In genomic region chr4:8702516-8703400, GRCh38 we compare ENCODE assay signal across 1 cellular context.
TF ChIP-seq lines count a peak whose summit lies in the region.

No MANE protein-coding gene starts in this region.

TF ChIP-seq in HepG2, 621 proteins besides CTCF, POLR2A, EP300 and RAD21 (continued from another document):
- TF ChIP-seq, protein P1, sequence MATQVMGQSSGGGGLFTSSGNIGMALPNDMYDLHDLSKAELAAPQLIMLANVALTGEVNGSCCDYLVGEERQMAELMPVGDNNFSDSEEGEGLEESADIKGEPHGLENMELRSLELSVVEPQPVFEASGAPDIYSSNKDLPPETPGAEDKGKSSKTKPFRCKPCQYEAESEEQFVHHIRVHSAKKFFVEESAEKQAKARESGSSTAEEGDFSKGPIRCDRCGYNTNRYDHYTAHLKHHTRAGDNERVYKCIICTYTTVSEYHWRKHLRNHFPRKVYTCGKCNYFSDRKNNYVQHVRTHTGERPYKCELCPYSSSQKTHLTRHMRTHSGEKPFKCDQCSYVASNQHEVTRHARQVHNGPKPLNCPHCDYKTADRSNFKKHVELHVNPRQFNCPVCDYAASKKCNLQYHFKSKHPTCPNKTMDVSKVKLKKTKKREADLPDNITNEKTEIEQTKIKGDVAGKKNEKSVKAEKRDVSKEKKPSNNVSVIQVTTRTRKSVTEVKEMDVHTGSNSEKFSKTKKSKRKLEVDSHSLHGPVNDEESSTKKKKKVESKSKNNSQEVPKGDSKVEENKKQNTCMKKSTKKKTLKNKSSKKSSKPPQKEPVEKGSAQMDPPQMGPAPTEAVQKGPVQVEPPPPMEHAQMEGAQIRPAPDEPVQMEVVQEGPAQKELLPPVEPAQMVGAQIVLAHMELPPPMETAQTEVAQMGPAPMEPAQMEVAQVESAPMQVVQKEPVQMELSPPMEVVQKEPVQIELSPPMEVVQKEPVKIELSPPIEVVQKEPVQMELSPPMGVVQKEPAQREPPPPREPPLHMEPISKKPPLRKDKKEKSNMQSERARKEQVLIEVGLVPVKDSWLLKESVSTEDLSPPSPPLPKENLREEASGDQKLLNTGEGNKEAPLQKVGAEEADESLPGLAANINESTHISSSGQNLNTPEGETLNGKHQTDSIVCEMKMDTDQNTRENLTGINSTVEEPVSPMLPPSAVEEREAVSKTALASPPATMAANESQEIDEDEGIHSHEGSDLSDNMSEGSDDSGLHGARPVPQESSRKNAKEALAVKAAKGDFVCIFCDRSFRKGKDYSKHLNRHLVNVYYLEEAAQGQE (IDR thresholded peaks at IDR 0.05; ENCODE audit: borderline replicate concordance in 1 of 2, low read depth in 1 of 2, low read length in 2 of 2) = no peak
- TF ChIP-seq PHB2 (IDR thresholded peaks at IDR 0.05; ENCODE audit: partially characterized antibody) (no peak), ATF6 (CRISPR knock-in tag; conservative IDR thresholded peaks at IDR 0.05) (no peak), REPIN1 (CRISPR knock-in tag; IDR thresholded peaks at IDR 0.05; ENCODE audit: borderline replicate concordance, low read depth) (no peak)
